ENCODE assay signal across 7 cellular contexts in genomic region chr7:104572554-104572953, GRCh38.
"Had no signal": no experiment of that assay in that cellular context is flagged by ENCODE, and none has a peak within 500 bp of the region (broad histone marks: within the 10 kb centered on the region; RNA-seq: fewer than 3 reads in every experiment).

No MANE protein-coding gene starts in this region.

- FAIRE-seq: H1, H54, HTR-8/SVneo had no signal

- DNase-seq: H9, HCEC 1CT, KBM-7 had no signal

- H3K4me2 ChIP-seq: GM23338 had no signal

- H3K4me3 ChIP-seq: GM23338 had no signal

- ATAC-seq: GM23338 had no signal

- H2AFZ ChIP-seq: GM23338 had no signal
